1 cellular context compared by ENCODE assay signal in the genomic region with DNA sequence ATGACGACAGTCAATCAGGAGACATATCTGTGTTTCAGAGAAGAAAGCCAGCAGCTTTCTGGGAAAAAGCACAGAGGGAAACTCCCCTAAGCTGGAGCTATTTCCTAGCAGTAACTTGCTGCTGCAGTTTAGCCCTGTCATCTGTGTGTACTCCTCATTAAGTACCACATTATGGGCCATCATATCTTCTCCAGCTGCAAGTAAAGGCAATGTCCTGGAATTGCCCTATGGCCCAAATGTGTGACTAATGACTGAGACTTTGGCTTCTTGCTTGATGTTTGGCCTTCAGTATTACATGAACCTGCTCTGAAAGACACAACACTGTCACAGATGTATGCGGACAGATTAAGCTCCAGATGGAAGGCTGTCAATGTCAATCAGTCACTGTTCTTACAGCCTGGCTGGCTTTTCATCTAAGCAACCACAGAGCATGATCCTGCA.
TF ChIP-seq lines count a peak whose summit lies in the region.

No MANE protein-coding gene starts in this region.

TF ChIP-seq in HepG2, 621 proteins besides CTCF, POLR2A, EP300 and RAD21 (continued from another document):
- TF ChIP-seq, protein P1, sequence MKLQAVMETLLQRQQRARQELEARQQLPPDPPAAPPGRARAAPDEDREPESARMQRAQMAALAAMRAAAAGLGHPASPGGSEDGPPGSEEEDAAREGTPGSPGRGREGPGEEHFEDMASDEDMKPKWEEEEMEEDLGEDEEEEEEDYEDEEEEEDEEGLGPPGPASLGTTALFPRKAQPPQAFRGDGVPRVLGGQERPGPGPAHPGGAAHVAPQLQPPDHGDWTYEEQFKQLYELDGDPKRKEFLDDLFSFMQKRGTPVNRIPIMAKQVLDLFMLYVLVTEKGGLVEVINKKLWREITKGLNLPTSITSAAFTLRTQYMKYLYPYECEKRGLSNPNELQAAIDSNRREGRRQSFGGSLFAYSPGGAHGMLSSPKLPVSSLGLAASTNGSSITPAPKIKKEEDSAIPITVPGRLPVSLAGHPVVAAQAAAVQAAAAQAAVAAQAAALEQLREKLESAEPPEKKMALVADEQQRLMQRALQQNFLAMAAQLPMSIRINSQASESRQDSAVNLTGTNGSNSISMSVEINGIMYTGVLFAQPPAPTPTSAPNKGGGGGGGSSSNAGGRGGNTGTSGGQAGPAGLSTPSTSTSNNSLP (IDR thresholded peaks at IDR 0.05; ENCODE audit: low read depth, low read length): peak; percentile 37; the same call in 1 of the 2 replicates
- TF ChIP-seq TRIM24 (CRISPR knock-in tag; IDR thresholded peaks at IDR 0.05) (no peak), BCL6 (CRISPR knock-in tag; IDR thresholded peaks at IDR 0.05) (0 out of 2 replicates have a peak, but pooled peaks have one; percentile 10), ETV5 (CRISPR knock-in tag; IDR thresholded peaks at IDR 0.05; ENCODE audit: borderline replicate concordance) (no peak), ZNF782 (CRISPR knock-in tag; IDR thresholded peaks at IDR 0.05; ENCODE audit: borderline replicate concordance) (no peak), CREB1 (IDR thresholded peaks at IDR 0.05) (peak; percentile 30; the same call in 1 of the 2 replicates), CREB1 (CRISPR knock-in tag; IDR thresholded peaks at IDR 0.05) (no peak), SAP130 (CRISPR knock-in tag; IDR thresholded peaks at IDR 0.05; ENCODE audit: low read depth) (peak; percentile 51), MIXL1 (CRISPR knock-in tag; IDR thresholded peaks at IDR 0.05) (0 out of 2 replicates have a peak, but pooled peaks have one; percentile 30), ZNF557 (CRISPR knock-in tag; IDR thresholded peaks at IDR 0.05) (no peak), HOXA9 (CRISPR knock-in tag; IDR thresholded peaks at IDR 0.05; ENCODE audit: borderline replicate concordance) (no peak), FOXP1 (IDR thresholded peaks at IDR 0.05) (no peak), FOXP1 (CRISPR knock-in tag; IDR thresholded peaks at IDR 0.05) (peak; percentile 50; the same call in 1 of the 2 replicates), SIN3B (IDR thresholded peaks at IDR 0.05; ENCODE audit: low read length) (no peak), RXRA (CRISPR knock-in tag; IDR thresholded peaks at IDR 0.05) (peak; percentile 44; the same call in 1 of the 2 replicates), TCF7 (IDR thresholded peaks at IDR 0.05; ENCODE audit: low read depth) (0 out of 2 replicates have a peak, but pooled peaks have one; percentile 30), GATAD1 (CRISPR knock-in tag; IDR thresholded peaks at IDR 0.05) (no peak), SOX13 (IDR thresholded peaks at IDR 0.05) (no peak), SOX13 (CRISPR knock-in tag; conservative IDR thresholded peaks at IDR 0.05 in 1 of 2, IDR thresholded peaks at IDR 0.05 in 1 of 2) (peak in 1 of 2 experiments; percentile 26; a peak in 1 of 4 replicates), RORA (CRISPR knock-in tag; IDR thresholded peaks at IDR 0.05) (no peak), SNAI1 (CRISPR knock-in tag; IDR thresholded peaks at IDR 0.05; ENCODE audit: borderline replicate concordance) (no peak), FOXA3 (CRISPR knock-in tag; IDR thresholded peaks at IDR 0.05) (0 out of 2 replicates have a peak, but pooled peaks have one; percentile 38), ZNF644 (CRISPR knock-in tag; IDR thresholded peaks at IDR 0.05; ENCODE audit: low read depth) (peak; percentile 48; the same call in 1 of the 2 replicates), HDAC1 (CRISPR knock-in tag; IDR thresholded peaks at IDR 0.05) (0 out of 2 replicates have a peak, but pooled peaks have one; percentile 15), STAT5B (CRISPR knock-in tag; IDR thresholded peaks at IDR 0.05) (no peak), CREM (IDR thresholded peaks at IDR 0.05) (no peak), CREM (CRISPR knock-in tag; IDR thresholded peaks at IDR 0.05) (no peak), HNF4A (CRISPR knock-in tag; IDR thresholded peaks at IDR 0.05) (peak; percentile 74), ZNF143 (CRISPR knock-in tag; IDR thresholded peaks at IDR 0.05) (no peak), HMG20A (CRISPR knock-in tag; IDR thresholded peaks at IDR 0.05; ENCODE audit: borderline replicate concordance) (peak; percentile 40; the same call in 1 of the 2 replicates), RARA (CRISPR knock-in tag; IDR thresholded peaks at IDR 0.05) (peak; percentile 81), HOXD1 (CRISPR knock-in tag; IDR thresholded peaks at IDR 0.05) (no peak), ZNF17 (CRISPR knock-in tag; IDR thresholded peaks at IDR 0.05) (no peak), PPARG (CRISPR knock-in tag; conservative IDR thresholded peaks at IDR 0.05) (peak; percentile 89), TEAD3 (CRISPR knock-in tag; optimal IDR thresholded peaks at IDR 0.05; ENCODE audit: borderline replicate concordance) (peak; percentile 63), FOSL2 (CRISPR knock-in tag; IDR thresholded peaks at IDR 0.05) (peak; percentile 51), ZNF235 (CRISPR knock-in tag; IDR thresholded peaks at IDR 0.05; ENCODE audit: borderline replicate concordance) (no peak)
- TF ChIP-seq, protein P2, sequence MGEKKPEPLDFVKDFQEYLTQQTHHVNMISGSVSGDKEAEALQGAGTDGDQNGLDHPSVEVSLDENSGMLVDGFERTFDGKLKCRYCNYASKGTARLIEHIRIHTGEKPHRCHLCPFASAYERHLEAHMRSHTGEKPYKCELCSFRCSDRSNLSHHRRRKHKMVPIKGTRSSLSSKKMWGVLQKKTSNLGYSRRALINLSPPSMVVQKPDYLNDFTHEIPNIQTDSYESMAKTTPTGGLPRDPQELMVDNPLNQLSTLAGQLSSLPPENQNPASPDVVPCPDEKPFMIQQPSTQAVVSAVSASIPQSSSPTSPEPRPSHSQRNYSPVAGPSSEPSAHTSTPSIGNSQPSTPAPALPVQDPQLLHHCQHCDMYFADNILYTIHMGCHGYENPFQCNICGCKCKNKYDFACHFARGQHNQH (CRISPR knock-in tag; IDR thresholded peaks at IDR 0.05): 0 out of 2 replicates have a peak, but pooled peaks have one; percentile 35
- TF ChIP-seq, protein P3, sequence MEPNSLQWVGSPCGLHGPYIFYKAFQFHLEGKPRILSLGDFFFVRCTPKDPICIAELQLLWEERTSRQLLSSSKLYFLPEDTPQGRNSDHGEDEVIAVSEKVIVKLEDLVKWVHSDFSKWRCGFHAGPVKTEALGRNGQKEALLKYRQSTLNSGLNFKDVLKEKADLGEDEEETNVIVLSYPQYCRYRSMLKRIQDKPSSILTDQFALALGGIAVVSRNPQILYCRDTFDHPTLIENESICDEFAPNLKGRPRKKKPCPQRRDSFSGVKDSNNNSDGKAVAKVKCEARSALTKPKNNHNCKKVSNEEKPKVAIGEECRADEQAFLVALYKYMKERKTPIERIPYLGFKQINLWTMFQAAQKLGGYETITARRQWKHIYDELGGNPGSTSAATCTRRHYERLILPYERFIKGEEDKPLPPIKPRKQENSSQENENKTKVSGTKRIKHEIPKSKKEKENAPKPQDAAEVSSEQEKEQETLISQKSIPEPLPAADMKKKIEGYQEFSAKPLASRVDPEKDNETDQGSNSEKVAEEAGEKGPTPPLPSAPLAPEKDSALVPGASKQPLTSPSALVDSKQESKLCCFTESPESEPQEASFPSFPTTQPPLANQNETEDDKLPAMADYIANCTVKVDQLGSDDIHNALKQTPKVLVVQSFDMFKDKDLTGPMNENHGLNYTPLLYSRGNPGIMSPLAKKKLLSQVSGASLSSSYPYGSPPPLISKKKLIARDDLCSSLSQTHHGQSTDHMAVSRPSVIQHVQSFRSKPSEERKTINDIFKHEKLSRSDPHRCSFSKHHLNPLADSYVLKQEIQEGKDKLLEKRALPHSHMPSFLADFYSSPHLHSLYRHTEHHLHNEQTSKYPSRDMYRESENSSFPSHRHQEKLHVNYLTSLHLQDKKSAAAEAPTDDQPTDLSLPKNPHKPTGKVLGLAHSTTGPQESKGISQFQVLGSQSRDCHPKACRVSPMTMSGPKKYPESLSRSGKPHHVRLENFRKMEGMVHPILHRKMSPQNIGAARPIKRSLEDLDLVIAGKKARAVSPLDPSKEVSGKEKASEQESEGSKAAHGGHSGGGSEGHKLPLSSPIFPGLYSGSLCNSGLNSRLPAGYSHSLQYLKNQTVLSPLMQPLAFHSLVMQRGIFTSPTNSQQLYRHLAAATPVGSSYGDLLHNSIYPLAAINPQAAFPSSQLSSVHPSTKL (CRISPR knock-in tag; IDR thresholded peaks at IDR 0.05): peak; percentile 79; the same call in 1 of the 2 replicates
- TF ChIP-seq, protein P4, sequence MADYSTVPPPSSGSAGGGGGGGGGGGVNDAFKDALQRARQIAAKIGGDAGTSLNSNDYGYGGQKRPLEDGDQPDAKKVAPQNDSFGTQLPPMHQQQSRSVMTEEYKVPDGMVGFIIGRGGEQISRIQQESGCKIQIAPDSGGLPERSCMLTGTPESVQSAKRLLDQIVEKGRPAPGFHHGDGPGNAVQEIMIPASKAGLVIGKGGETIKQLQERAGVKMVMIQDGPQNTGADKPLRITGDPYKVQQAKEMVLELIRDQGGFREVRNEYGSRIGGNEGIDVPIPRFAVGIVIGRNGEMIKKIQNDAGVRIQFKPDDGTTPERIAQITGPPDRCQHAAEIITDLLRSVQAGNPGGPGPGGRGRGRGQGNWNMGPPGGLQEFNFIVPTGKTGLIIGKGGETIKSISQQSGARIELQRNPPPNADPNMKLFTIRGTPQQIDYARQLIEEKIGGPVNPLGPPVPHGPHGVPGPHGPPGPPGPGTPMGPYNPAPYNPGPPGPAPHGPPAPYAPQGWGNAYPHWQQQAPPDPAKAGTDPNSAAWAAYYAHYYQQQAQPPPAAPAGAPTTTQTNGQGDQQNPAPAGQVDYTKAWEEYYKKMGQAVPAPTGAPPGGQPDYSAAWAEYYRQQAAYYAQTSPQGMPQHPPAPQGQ (CRISPR knock-in tag; IDR thresholded peaks at IDR 0.05; ENCODE audit: borderline replicate concordance): 0 out of 2 replicates have a peak, but pooled peaks have one; percentile 64
- TF ChIP-seq, protein P5, sequence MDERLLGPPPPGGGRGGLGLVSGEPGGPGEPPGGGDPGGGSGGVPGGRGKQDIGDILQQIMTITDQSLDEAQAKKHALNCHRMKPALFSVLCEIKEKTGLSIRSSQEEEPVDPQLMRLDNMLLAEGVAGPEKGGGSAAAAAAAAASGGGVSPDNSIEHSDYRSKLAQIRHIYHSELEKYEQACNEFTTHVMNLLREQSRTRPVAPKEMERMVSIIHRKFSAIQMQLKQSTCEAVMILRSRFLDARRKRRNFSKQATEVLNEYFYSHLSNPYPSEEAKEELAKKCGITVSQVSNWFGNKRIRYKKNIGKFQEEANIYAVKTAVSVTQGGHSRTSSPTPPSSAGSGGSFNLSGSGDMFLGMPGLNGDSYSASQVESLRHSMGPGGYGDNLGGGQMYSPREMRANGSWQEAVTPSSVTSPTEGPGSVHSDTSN (CRISPR knock-in tag; IDR thresholded peaks at IDR 0.05): peak; percentile 55; the same call in 1 of the 2 replicates
- TF ChIP-seq, protein P6, sequence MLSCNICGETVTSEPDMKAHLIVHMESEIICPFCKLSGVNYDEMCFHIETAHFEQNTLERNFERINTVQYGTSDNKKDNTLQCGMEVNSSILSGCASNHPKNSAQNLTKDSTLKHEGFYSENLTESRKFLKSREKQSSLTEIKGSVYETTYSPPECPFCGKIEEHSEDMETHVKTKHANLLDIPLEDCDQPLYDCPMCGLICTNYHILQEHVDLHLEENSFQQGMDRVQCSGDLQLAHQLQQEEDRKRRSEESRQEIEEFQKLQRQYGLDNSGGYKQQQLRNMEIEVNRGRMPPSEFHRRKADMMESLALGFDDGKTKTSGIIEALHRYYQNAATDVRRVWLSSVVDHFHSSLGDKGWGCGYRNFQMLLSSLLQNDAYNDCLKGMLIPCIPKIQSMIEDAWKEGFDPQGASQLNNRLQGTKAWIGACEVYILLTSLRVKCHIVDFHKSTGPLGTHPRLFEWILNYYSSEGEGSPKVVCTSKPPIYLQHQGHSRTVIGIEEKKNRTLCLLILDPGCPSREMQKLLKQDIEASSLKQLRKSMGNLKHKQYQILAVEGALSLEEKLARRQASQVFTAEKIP (CRISPR knock-in tag; IDR thresholded peaks at IDR 0.05; ENCODE audit: borderline replicate concordance): no peak
- TF ChIP-seq, protein P7, sequence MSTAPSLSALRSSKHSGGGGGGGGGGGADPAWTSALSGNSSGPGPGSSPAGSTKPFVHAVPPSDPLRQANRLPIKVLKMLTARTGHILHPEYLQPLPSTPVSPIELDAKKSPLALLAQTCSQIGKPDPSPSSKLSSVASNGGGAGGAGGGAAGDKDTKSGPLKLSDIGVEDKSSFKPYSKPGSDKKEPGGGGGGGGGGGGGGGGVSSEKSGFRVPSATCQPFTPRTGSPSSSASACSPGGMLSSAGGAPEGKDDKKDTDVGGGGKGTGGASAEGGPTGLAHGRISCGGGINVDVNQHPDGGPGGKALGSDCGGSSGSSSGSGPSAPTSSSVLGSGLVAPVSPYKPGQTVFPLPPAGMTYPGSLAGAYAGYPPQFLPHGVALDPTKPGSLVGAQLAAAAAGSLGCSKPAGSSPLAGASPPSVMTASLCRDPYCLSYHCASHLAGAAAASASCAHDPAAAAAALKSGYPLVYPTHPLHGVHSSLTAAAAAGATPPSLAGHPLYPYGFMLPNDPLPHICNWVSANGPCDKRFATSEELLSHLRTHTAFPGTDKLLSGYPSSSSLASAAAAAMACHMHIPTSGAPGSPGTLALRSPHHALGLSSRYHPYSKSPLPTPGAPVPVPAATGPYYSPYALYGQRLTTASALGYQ (CRISPR knock-in tag; IDR thresholded peaks at IDR 0.05): no peak
